Comparison of ENCODE assay signal across 8 cellular contexts in the genomic region with DNA sequence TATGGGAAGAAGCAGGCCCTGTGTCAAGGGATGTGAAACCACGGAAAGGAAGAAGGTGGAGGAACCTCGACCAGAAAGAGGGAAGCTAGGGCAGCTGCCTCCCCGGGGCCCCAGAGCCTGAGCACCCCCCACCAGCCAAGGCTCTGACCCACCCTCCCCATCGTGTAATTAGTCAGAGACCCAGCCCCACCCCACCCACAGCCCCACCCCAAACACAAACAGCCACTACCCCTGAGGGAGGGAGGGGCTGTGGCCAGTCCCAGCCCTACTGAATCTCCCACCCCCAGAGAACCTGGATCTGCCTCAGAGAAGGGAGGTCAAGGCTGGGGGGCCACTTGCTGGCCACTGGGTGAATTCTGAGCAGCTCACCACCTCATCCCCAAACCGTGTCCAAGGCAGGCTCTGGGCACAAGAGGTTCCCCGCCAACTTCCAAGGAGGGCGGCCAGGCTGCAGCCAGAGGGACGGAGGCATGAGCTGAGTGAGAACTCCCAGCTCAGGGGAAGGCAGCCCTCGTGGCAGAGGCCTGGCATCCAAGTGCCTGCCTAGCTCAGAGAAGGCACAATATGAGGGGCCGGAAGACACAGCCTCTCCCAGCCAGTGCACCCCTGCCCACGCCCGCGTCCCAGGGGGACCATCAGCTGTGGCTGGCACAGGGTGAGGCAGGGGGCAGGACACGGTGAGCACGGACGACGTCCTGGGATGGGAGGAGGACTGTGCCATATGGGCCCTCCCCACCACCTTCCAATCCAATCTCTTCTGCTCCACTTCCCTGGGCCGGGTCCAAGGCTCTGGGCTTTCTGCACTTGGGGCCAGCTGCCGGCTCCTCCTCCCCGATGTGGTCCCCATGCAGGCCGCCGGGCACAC. TPM values are rescaled to one million over a fixed set of nuclear protein-coding genes. Genes with fewer than 3 reads are reported as not detected.
A peak's percentile ranks its signal among the peaks of the same experiment; 100 is the strongest.
DNase-seq lines count a peak whose midpoint lies in the region; ATAC-seq and TF ChIP-seq lines count a peak whose summit lies in the region.

No MANE protein-coding gene starts in this region.

- H3K9me3 ChIP-seq in right cardiac atrium (ENCODE audit: control insufficient read depth, low read length) (no peaks in the 10 kb centered on the region), subcutaneous abdominal adipose tissue (ENCODE audit: control insufficient read depth in 5 of 5, low read length in 5 of 5) (no peaks in the 10 kb centered on the region)

- H3K27me3 ChIP-seq in HL-60 (ENCODE audit: insufficient read depth, poor library complexity, severe bottlenecking) (no peaks in the 10 kb centered on the region), right cardiac atrium (ENCODE audit: control insufficient read depth, insufficient read depth) (no peaks in the 10 kb centered on the region), subcutaneous abdominal adipose tissue (ENCODE audit: control insufficient read depth in 5 of 5, insufficient read depth in 4 of 5, low read length in 5 of 5) (no peaks in the 10 kb centered on the region)

- H3K9ac ChIP-seq in subcutaneous abdominal adipose tissue (ENCODE audit: low read length in 5 of 5): peak overlapping the region in 4 of 5 donors; percentile 72 to 94 (median 77)

- no peak for TF ChIP-seq CTCF in HL-60 (IDR thresholded peaks at IDR 0.05; ENCODE audit: insufficient read depth, low read length)
- no peak for TF ChIP-seq CTCF in WI38 (IDR thresholded peaks at IDR 0.05; ENCODE audit: low read depth, low read length)

- WGBS in right cardiac atrium: 33% methylated on average over 22 of the region's 22 CpGs

- H3K4me1 ChIP-seq in right cardiac atrium (ENCODE audit: control insufficient read depth, insufficient read depth, low read length): peaks cover 16% of the 10 kb centered on the region
- H3K4me1 ChIP-seq in subcutaneous abdominal adipose tissue (ENCODE audit: control insufficient read depth in 5 of 5, insufficient read depth in 5 of 5, low read length in 5 of 5): peaks cover 8 to 92% (median 85%) of the 10 kb centered on the region in 5 donors

- peak overlapping the region; percentile 75 for H3K4me3 ChIP-seq in HL-60 (replicated peaks; ENCODE audit: insufficient read depth, low read length)
- peak overlapping the region; percentile 94 for H3K4me3 ChIP-seq in WI38 (ENCODE audit: low read depth, low read length)
- no peak overlapping the region for H3K4me3 ChIP-seq in right cardiac atrium (ENCODE audit: low read length)
- H3K4me3 ChIP-seq in subcutaneous abdominal adipose tissue (ENCODE audit: low read depth in 1 of 5, low read length in 5 of 5): peak overlapping the region in 4 of 5 donors; percentile 70 to 88 (median 83)

- ATAC-seq in right cardiac atrium (peak in 1 of 2 donors; percentile 1), HG03432 (IDR thresholded peaks at IDR 0.05; ENCODE audit: unreplicated experiment) (no peak)

- H3K36me3 ChIP-seq in subcutaneous abdominal adipose tissue (ENCODE audit: control insufficient read depth in 5 of 5, insufficient read depth in 5 of 5, low read length in 5 of 5): peaks cover 0 to 8% (median 0%) of the 10 kb centered on the region in 5 donors

- peak; percentile 78 to 81 for DNase-seq in HL-60 (ENCODE audit: low read depth in 1 of 2, low spot score in 1 of 2)
- peak; percentile 60 to 88 (median 88) for DNase-seq in right cardiac atrium
- DNase-seq in OCI-M2 (lab: John Stamatoyannopoulos, UW; ENCODE audit: unreplicated experiment): no peak
- DNase-seq in activated CD8-positive, alpha-beta memory T cell treated with anti-CD3 and anti-CD28 coated beads, Interleukin-2, amount 50 U/mL, for 48 hours: no peak
- no peak for DNase-seq in HCEC 1CT

- intact Hi-C loops in right cardiac atrium (cut with DNase I): no loop called here

- H3K27ac ChIP-seq in HL-60 (replicated peaks) (peak overlapping the region; percentile 62), right cardiac atrium (ENCODE audit: low read length) (peak overlapping the region; percentile 76), subcutaneous abdominal adipose tissue (ENCODE audit: low read depth, low read length) (peak overlapping the region; percentile 94)

RNA-seq across cellular contexts. Expression of a gene that starts 2.7 kb away (rescaled TPM):
- 100 to 1,000 TPM in 1 of 4 donors, 10 to 100 TPM in 3; 80.7 to 110 (median 90.6) TPM for total RNA-seq in right cardiac atrium
- polyA plus RNA-seq in right cardiac atrium: 60.0 TPM

RNA-seq across cellular contexts. Expression of a gene that starts 22.1 kb away (rescaled TPM):
- 1 to 10 TPM; 2.0 to 3.1 (median 2.5) TPM for total RNA-seq in right cardiac atrium
- 2.4 TPM for polyA plus RNA-seq in right cardiac atrium

RNA-seq across cellular contexts. Expression of a gene that starts 34.6 kb away (rescaled TPM):
- 1 to 10 TPM; 6.4 to 7.9 (median 7.4) TPM for total RNA-seq in right cardiac atrium
- 8.8 TPM for polyA plus RNA-seq in right cardiac atrium

RNA-seq across cellular contexts. Expression of a gene that starts 38.4 kb away (rescaled TPM):
- total RNA-seq in right cardiac atrium: 10 to 100 TPM; 40.1 to 50.2 (median 44.6) TPM
- 36.2 TPM for polyA plus RNA-seq in right cardiac atrium

RNA-seq across cellular contexts. Expression of a gene that starts 43.3 kb away (rescaled TPM):
- 10 to 100 TPM; 10.5 to 14.8 (median 11.2) TPM for total RNA-seq in right cardiac atrium
- 15.2 TPM for polyA plus RNA-seq in right cardiac atrium

Comparison
In these comparisons a context has a peak if more than half of its experiments do, and no peak if none do; other contexts are left out.
1. DNase-seq: peak in HL-60 (2 of 2) and right cardiac atrium (3 of 3); none in OCI-M2 (single experiment), activated CD8-positive, alpha-beta memory T cell treated with anti-CD3 and anti-CD28 coated beads, Interleukin-2, amount 50 U/mL, for 48 hours (single experiment) and HCEC 1CT (single experiment).
2. Peak in every context shown above with its lines, with median percentiles within 50 percentile points of each other: H3K27ac ChIP-seq.